ENCODE assay signal across 28 cellular contexts in the genomic region with DNA sequence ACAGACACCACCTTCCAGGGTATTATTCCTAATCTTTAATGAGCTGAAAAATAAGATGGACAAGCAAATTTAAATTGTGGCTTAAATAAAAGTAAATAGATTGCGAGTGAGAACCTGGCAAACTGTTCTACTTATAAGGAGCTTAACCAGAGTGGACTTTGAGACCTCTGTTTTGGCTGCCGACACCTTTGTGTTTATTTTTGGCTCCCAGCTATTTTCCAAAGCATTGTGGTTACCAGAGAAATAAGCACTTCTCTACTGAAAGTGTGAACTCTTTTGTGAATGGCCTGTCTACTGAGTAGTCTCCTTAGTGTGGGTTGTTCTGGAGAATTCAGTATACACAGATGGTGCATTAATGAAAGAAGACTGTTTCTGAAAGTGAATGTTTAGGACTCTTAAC.
A peak's percentile ranks its signal among the peaks of the same experiment; 100 is the strongest.
DNase-seq lines count a peak whose midpoint lies in the region; ATAC-seq and TF ChIP-seq lines count a peak whose summit lies in the region.
"Had no signal": no experiment of that assay in that cellular context is flagged by ENCODE, and none has a peak within 500 bp of the region (broad histone marks: within the 10 kb centered on the region; RNA-seq: fewer than 3 reads in every experiment).

No MANE protein-coding gene starts in this region.

- BruUV-seq in IMR-90 (replicated peaks; lab: Mats Ljungman, UMichigan) = no TSS peak

- no peak overlapping the region for H3K4ac ChIP-seq in IMR-90 (ENCODE audit: low read depth, low read length)

- no peak overlapping the region for H2AFZ ChIP-seq in IMR-90 (replicated peaks; ENCODE audit: low read length, poor library complexity)

- H2BK120ac ChIP-seq in IMR-90 (ENCODE audit: low read depth, low read length) = no peak overlapping the region

- H3K4me3 Mint-ChIP-seq in T-helper 17 cell = no peak overlapping the region
- H3K4me3 Mint-ChIP-seq: activated CD4-positive, alpha-beta memory T cell treated with anti-CD3 and anti-CD28 coated beads, Interleukin-2, amount 10 ng/mL, durations not matched to agents 7 days and 5 days; naive B cell; WTC11 had no signal

- POLR2A ChIA-PET in IMR-90 (lab: Charles Lee; ENCODE audit: unreplicated experiment) = no interaction called here

- H3K79me1 ChIP-seq in IMR-90 (ENCODE audit: low read depth in 1 of 2, low read length in 2 of 2) = no peaks in the 10 kb centered on the region

- H4K91ac ChIP-seq in IMR-90 (ENCODE audit: insufficient read depth, low read depth, low read length) = no peak overlapping the region

- no peak overlapping the region for H2BK20ac ChIP-seq in IMR-90 (ENCODE audit: low read depth, low read length)

- H3K9me1 ChIP-seq in IMR-90 (ENCODE audit: insufficient read depth, low read length) = no peaks in the 10 kb centered on the region; the same call in 1 of the 2 replicates

- H3K23ac ChIP-seq in IMR-90 (ENCODE audit: low read depth, low read length) = no peak overlapping the region

- no peak overlapping the region for H4K5ac ChIP-seq in IMR-90 (ENCODE audit: low read depth, low read length)

- ATAC-seq in IMR-90 (ENCODE audit: low read depth) (no peak), right cardiac atrium (peak; percentile 54 to 63), T-helper 17 cell (no peak), GM18511 (IDR thresholded peaks at IDR 0.05; ENCODE audit: unreplicated experiment) (no peak)
- ATAC-seq: foreskin keratinocyte, upper lobe of right lung, WTC11 had no signal

- CTCF ChIA-PET in IMR-90 (lab: Yijun Ruan, JAX) = no interaction called here

- TF ChIP-seq CTCF in IMR-90 (conservative IDR thresholded peaks at IDR 0.05; ENCODE audit: low read depth, low read length) = no peak

- DNase-seq in DMS53 (lab: John Stamatoyannopoulos, UW) = peak; percentile 25
- DNase-seq in DMS53 treated with DMSO at 0.1 percent for 48 hours (lab: John Stamatoyannopoulos, UW; ENCODE audit: unreplicated experiment) = no peak
- DNase-seq in IMR-90 = no peak
- DNase-seq in right cardiac atrium = no peak
- DNase-seq in T-helper 17 cell = no peak
- no peak for DNase-seq in T1000 (lab: John Stamatoyannopoulos, UW)
- DNase-seq: activated CD4-positive, alpha-beta memory T cell treated with anti-CD3 and anti-CD28 coated beads, Interleukin-2, amount 10 ng/mL, durations not matched to agents 7 days and 5 days; activated naive CD4-positive, alpha-beta T cell treated with Interleukin-2 at 50 U/mL for 16 hours; activated T-cell treated with anti-CD3 and anti-CD28 coated beads, Interleukin-2, amount 50 U/mL, for 1 hour; amygdala; BE2C; caudate nucleus; EL; foreskin keratinocyte; hippocampal formation; islet precursor cell; mammary epithelial cell; naive B cell; NCI-H1694 treated with DMSO at 0.1 percent for 48 hours; NCI-H345; NK-92 treated with Interleukin-12 subunit alpha and Interleukin-12 subunit beta, amount 100 ng/mL, for 24 hours; Peyer's patch; upper lobe of right lung had no signal

- intact Hi-C loops in IMR-90 (cut with micrococcal nuclease) = no loop called here
- intact Hi-C loops in right cardiac atrium (cut with DNase I) = loop anchor here in 2 of 4 donors (10.0 kb wide), 3 partner anchors 135 to 775 kb away; no protein-coding TSS in a partner anchor

- H3K4me1 ChIP-seq in IMR-90 (ENCODE audit: control insufficient read depth, insufficient read depth, low read length) = peaks cover 2% of the 10 kb centered on the region; the same call in 1 of the 2 replicates
- H3K4me1 ChIP-seq in right cardiac atrium (ENCODE audit: control insufficient read depth, insufficient read depth, low read length) = no peaks in the 10 kb centered on the region
- peaks cover 6% of the 10 kb centered on the region for H3K4me1 ChIP-seq in rectal smooth muscle tissue (ENCODE audit: control insufficient read depth, insufficient read depth, low read length)
- H3K4me1 ChIP-seq: BE2C, foreskin keratinocyte, Peyer's patch, upper lobe of right lung had no signal

- H3K14ac ChIP-seq in IMR-90 (replicated peaks; ENCODE audit: low read depth, low read length) = no peak overlapping the region

- no peak overlapping the region for H3K4me3 ChIP-seq in IMR-90 (ENCODE audit: insufficient read depth, low read depth, low read length)
- no peak overlapping the region for H3K4me3 ChIP-seq in right cardiac atrium (ENCODE audit: low read length)
- no peak overlapping the region for H3K4me3 ChIP-seq in rectal smooth muscle tissue (ENCODE audit: low read length)
- H3K4me3 ChIP-seq: Peyer's patch, SK-N-MC, upper lobe of right lung had no signal

- 0 out of 3 replicates have a peak overlapping the region, but pooled peaks have one; percentile 40 for H2BK15ac ChIP-seq in IMR-90 (ENCODE audit: low read depth, low read length)

- H3K27ac ChIP-seq in IMR-90 (ENCODE audit: insufficient read depth, low read length) (no peak overlapping the region), right cardiac atrium (ENCODE audit: low read length) (no peak overlapping the region), rectal smooth muscle tissue (ENCODE audit: low read depth, low read length) (peak overlapping the region; percentile 6)
- H3K27ac ChIP-seq: 22Rv1, foreskin keratinocyte, Peyer's patch, SK-N-MC, upper lobe of right lung had no signal

- no peak overlapping the region for H3K18ac ChIP-seq in IMR-90 (ENCODE audit: low read depth, low read length)

- no peak overlapping the region for H2BK5ac ChIP-seq in IMR-90 (ENCODE audit: low read depth, low read length, poor library complexity, severe bottlenecking)

- WGBS in IMR-90 (ENCODE audit: extremely low coverage in 2 of 2, insufficient read length in 1 of 2), 2 experiments = no CpG with 5 or more reads among the region's 2 CpGs
- WGBS in right cardiac atrium = 71% methylated on average over 2 of the region's 2 CpGs

- in situ Hi-C loops in IMR-90 (cut with MboI; ENCODE audit: low sequenced_read_pairs) = no loop called here

- H3K27me3 ChIP-seq in IMR-90 (ENCODE audit: control insufficient read depth, insufficient read depth, low read length) (no peaks in the 10 kb centered on the region), right cardiac atrium (ENCODE audit: control insufficient read depth, insufficient read depth) (no peaks in the 10 kb centered on the region), rectal smooth muscle tissue (ENCODE audit: control insufficient read depth, insufficient read depth, low read length) (no peaks in the 10 kb centered on the region)
- H3K27me3 ChIP-seq: Peyer's patch, upper lobe of right lung had no signal

- no peak overlapping the region for H3K4me2 ChIP-seq in IMR-90 (ENCODE audit: low read depth, low read length)

- no peaks in the 10 kb centered on the region for H3K36me3 ChIP-seq in IMR-90 (ENCODE audit: control insufficient read depth, insufficient read depth, low read length)
- no peaks in the 10 kb centered on the region for H3K36me3 ChIP-seq in rectal smooth muscle tissue (ENCODE audit: control insufficient read depth, insufficient read depth, low read length)
- H3K36me3 ChIP-seq: BE2C, Peyer's patch, upper lobe of right lung had no signal

- no peak overlapping the region for H2AK5ac ChIP-seq in IMR-90 (ENCODE audit: low read depth, low read length)

- no peak overlapping the region for H3K56ac ChIP-seq in IMR-90 (ENCODE audit: extremely low read depth, insufficient read depth, low read length)

- no peak overlapping the region for H3K9ac ChIP-seq in IMR-90 (ENCODE audit: low read depth, low read length)
- no peak overlapping the region for H3K9ac ChIP-seq in rectal smooth muscle tissue (ENCODE audit: low read length)

- peaks cover 19% of the 10 kb centered on the region for H3K27me3 Mint-ChIP-seq in T-helper 17 cell
- H3K27me3 Mint-ChIP-seq: naive B cell had no signal

- H3K9me3 ChIP-seq in IMR-90 (ENCODE audit: control insufficient read depth, insufficient read depth, low read length) = no peaks in the 10 kb centered on the region
- H3K9me3 ChIP-seq in right cardiac atrium (ENCODE audit: control insufficient read depth, low read length) = no peaks in the 10 kb centered on the region
- H3K9me3 ChIP-seq in T-helper 17 cell (ENCODE audit: control insufficient read depth, low read length, poor library complexity, severe bottlenecking) = no peaks in the 10 kb centered on the region
- H3K9me3 ChIP-seq: BE2C, Peyer's patch, upper lobe of right lung had no signal

- no peaks in the 10 kb centered on the region for H4K20me1 ChIP-seq in IMR-90 (ENCODE audit: insufficient read depth, low read length)

- no peak overlapping the region for H2AK9ac ChIP-seq in IMR-90 (replicated peaks; ENCODE audit: low read depth, low read length, poor library complexity)

- dilution Hi-C loops in IMR-90 (cut with HindIII; ENCODE audit: low sequenced_read_pairs, unreplicated experiment) = no loop called here

- TF ChIP-seq POLR2A in IMR-90 (IDR thresholded peaks at IDR 0.05; ENCODE audit: low read depth, low read length) = no peak

- TF ChIP-seq RAD21 in IMR-90 (IDR thresholded peaks at IDR 0.05; ENCODE audit: low read length) = no peak

- H4K8ac ChIP-seq in IMR-90 (ENCODE audit: low read depth in 2 of 2, low read length in 2 of 2) = no peak overlapping the region

- H3K27ac Mint-ChIP-seq in T-helper 17 cell = no peak overlapping the region
- H3K27ac Mint-ChIP-seq: activated CD4-positive, alpha-beta memory T cell treated with anti-CD3 and anti-CD28 coated beads, Interleukin-2, amount 10 ng/mL, durations not matched to agents 7 days and 5 days; naive B cell; WTC11 had no signal

- H3K4me1 Mint-ChIP-seq in T-helper 17 cell = no peaks in the 10 kb centered on the region
- H3K4me1 Mint-ChIP-seq: activated CD4-positive, alpha-beta memory T cell treated with anti-CD3 and anti-CD28 coated beads, Interleukin-2, amount 10 ng/mL, durations not matched to agents 7 days and 5 days; naive B cell had no signal

- H3K36me3 Mint-ChIP-seq in T-helper 17 cell (ENCODE audit: low read depth) = no peaks in the 10 kb centered on the region
- H3K36me3 Mint-ChIP-seq: naive B cell, WTC11 had no signal

TF ChIP-seq in IMR-90, 13 proteins besides CTCF, POLR2A, EP300 and RAD21 (continues in another document):
- no peak for TF ChIP-seq NFE2L2 (IDR thresholded peaks at IDR 0.05; ENCODE audit: low read depth, low read length)
- TF ChIP-seq SMC3 (IDR thresholded peaks at IDR 0.05; ENCODE audit: low read depth, low read length) = no peak
- no peak for TF ChIP-seq RCOR1 (IDR thresholded peaks at IDR 0.05; ENCODE audit: insufficient replicate concordance, low read length)
- no peak for TF ChIP-seq MXI1 (IDR thresholded peaks at IDR 0.05; ENCODE audit: borderline replicate concordance, low read depth, low read length)
- no peak for TF ChIP-seq BHLHE40 (IDR thresholded peaks at IDR 0.05; ENCODE audit: low read depth, low read length)
- TF ChIP-seq, protein P1, sequence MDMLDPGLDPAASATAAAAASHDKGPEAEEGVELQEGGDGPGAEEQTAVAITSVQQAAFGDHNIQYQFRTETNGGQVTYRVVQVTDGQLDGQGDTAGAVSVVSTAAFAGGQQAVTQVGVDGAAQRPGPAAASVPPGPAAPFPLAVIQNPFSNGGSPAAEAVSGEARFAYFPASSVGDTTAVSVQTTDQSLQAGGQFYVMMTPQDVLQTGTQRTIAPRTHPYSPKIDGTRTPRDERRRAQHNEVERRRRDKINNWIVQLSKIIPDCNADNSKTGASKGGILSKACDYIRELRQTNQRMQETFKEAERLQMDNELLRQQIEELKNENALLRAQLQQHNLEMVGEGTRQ (IDR thresholded peaks at IDR 0.05; ENCODE audit: low read depth, low read length) = no peak
- TF ChIP-seq FOS (IDR thresholded peaks at IDR 0.05; ENCODE audit: low read depth, low read length) = no peak
- TF ChIP-seq RFX5 (IDR thresholded peaks at IDR 0.05; ENCODE audit: low read depth, low read length) = no peak

Comparison
In these comparisons a context has a peak if more than half of its experiments do, and no peak if none do; other contexts are left out.
1. ATAC-seq: peak in right cardiac atrium (2 of 2); none in IMR-90 (single experiment), T-helper 17 cell (single experiment) and GM18511 (single experiment).